8 cellular contexts compared by ENCODE assay signal in genomic region chr6:26607434-26608230, GRCh38. TPM values are rescaled to one million over a fixed set of nuclear protein-coding genes. Genes with fewer than 3 reads are reported as not detected.
A peak's percentile ranks its signal among the peaks of the same experiment; 100 is the strongest.
DNase-seq lines count a peak whose midpoint lies in the region; ATAC-seq lines count a peak whose summit lies in the region.

No MANE protein-coding gene starts in this region.

- no peak overlapping the region for H3K4me2 ChIP-seq in trophoblast cell (ENCODE audit: low read length)

- H3K27me3 ChIP-seq in trophoblast cell (ENCODE audit: insufficient read depth, low read length): peaks cover 7% of the 10 kb centered on the region

- DNase-seq in COLO829 (ENCODE audit: low spot score) (peak; percentile 73), Kasumi-1 (lab: John Stamatoyannopoulos, UW) (peak; percentile 85 to 93), RPMI8226 (peak; percentile 86), foreskin melanocyte (peak; percentile 46), trophoblast cell (peak; percentile 45 to 72)
- DNase-seq in activated effector memory CD4-positive, alpha-beta T cell treated with anti-CD3 and anti-CD28 coated beads, Interleukin-2, amount 50 U/mL, for 16 hours: peak; percentile 75

- no peaks in the 10 kb centered on the region for H3K4me1 ChIP-seq in trophoblast cell (ENCODE audit: control insufficient read depth in 1 of 2, insufficient read depth in 2 of 2, low read length in 2 of 2)

- H4K12ac ChIP-seq in trophoblast cell (ENCODE audit: low read depth, low read length): no peak overlapping the region

- H2AFZ ChIP-seq in trophoblast cell (ENCODE audit: insufficient read depth, low read length, poor library complexity): no peak overlapping the region

- no peak overlapping the region for H3K4me3 ChIP-seq in trophoblast cell (ENCODE audit: low read depth, low read length)

- no peak overlapping the region for H2BK120ac ChIP-seq in trophoblast cell (ENCODE audit: insufficient read depth, low read length, poor library complexity)

- H3K27ac ChIP-seq in trophoblast cell (ENCODE audit: low read depth, low read length): no peak overlapping the region

- no peaks in the 10 kb centered on the region for H3K79me2 ChIP-seq in trophoblast cell (ENCODE audit: control insufficient read depth, insufficient read depth, low read length, poor library complexity)

- H3K9ac ChIP-seq in trophoblast cell (ENCODE audit: low read length): no peak overlapping the region

- H4K91ac ChIP-seq in trophoblast cell (ENCODE audit: low read depth, low read length): no peak overlapping the region

- no peak overlapping the region for H3K18ac ChIP-seq in trophoblast cell (ENCODE audit: low read length)

- H3K4ac ChIP-seq in trophoblast cell (ENCODE audit: low read depth, low read length): no peak overlapping the region

- no peaks in the 10 kb centered on the region for H3K36me3 ChIP-seq in trophoblast cell (ENCODE audit: control insufficient read depth in 1 of 2, insufficient read depth in 2 of 2, low read length in 2 of 2)

- ATAC-seq in GM19395 (IDR thresholded peaks at IDR 0.05; ENCODE audit: unreplicated experiment) (peak; percentile 72), HG03520 (IDR thresholded peaks at IDR 0.05; ENCODE audit: unreplicated experiment) (no peak)

- no peak overlapping the region for H2BK12ac ChIP-seq in trophoblast cell (ENCODE audit: low read length)

- no peaks in the 10 kb centered on the region for H3K9me3 ChIP-seq in trophoblast cell (ENCODE audit: insufficient read depth, low read depth, low read length)

- H2AK5ac ChIP-seq in trophoblast cell (ENCODE audit: low read length): no peak overlapping the region

- H2BK5ac ChIP-seq in trophoblast cell (ENCODE audit: low read depth, low read length, poor library complexity): no peak overlapping the region

- no peak overlapping the region for H3K14ac ChIP-seq in trophoblast cell (ENCODE audit: low read length)

- WGBS in trophoblast cell (ENCODE audit: extremely low coverage, insufficient coverage, insufficient read length): no CpG with 5 or more reads among the region's 7 CpGs

- H3K23ac ChIP-seq in trophoblast cell (ENCODE audit: low read length): no peak overlapping the region

- H3K79me1 ChIP-seq in trophoblast cell (ENCODE audit: low read length): no peaks in the 10 kb centered on the region

- H4K8ac ChIP-seq in trophoblast cell (ENCODE audit: low read depth, low read length): no peak overlapping the region

RNA-seq across cellular contexts. Expression of gene ABT1, which starts 10.9 kb away (rescaled TPM):
- polyA plus RNA-seq in trophoblast cell (2013): 18.2 and 18.3 TPM in 2 replicates

RNA-seq across cellular contexts. Expression of gene ZNF322, which starts 51.9 kb away (rescaled TPM):
- polyA plus RNA-seq in trophoblast cell (2013): 11.0 and 11.2 TPM in 2 replicates
